In the genomic region with DNA sequence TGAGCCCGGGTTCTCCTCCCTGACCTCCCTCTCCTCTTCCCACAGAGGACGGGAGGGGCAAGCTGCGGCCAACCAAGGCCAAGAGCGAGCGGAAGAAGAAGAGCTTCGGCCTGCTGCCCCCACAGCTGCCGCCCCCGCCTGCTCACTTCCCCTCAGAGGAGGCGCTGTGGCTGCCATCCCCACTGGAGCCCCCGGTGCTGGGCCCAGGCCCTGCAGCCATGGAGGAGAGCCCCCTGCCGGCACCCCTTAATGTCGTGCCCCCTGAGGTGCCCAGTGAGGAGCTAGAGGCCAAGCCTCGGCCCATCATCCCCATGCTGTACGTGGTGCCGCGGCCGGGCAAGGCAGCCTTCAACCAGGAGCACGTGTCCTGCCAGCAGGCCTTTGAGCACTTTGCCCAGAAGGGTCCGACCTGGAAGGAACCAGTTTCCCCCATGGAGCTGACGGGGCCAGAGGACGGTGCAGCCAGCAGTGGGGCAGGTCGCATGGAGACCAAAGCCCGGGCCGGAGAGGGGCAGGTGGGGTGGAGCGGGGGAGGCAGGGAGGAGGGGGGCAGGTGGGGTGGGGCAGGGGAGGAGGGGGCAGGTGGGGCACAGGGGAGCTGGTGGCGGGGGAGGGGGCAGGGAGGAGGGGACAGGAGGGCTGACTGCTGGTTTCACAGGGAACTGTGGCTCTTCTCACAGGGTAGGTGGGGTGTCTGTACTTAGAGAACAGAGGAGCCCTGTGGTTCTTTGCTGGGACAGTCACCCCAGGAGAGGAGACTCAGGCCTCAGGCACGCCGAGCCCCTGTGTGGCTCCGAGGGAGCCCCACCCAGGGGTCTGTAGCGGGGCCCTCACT, we compare ENCODE assay signal across 10 cellular contexts.
DNase-seq lines count a peak whose midpoint lies in the region; ATAC-seq and TF ChIP-seq lines count a peak whose summit lies in the region.
"Had no signal": no experiment of that assay in that cellular context is flagged by ENCODE, and none has a peak within 500 bp of the region (broad histone marks: within the 10 kb centered on the region; RNA-seq: fewer than 3 reads in every experiment).

No MANE protein-coding gene starts in this region.

- intact Hi-C loops in CD14-positive monocyte (cut with micrococcal nuclease) = no loop called here

- TF ChIP-seq CTCF in glutamatergic neuron (IDR thresholded peaks at IDR 0.05; ENCODE audit: partially characterized antibody, unreplicated experiment) = no peak
- no peak for TF ChIP-seq CTCF in endothelial cell (IDR thresholded peaks at IDR 0.05; ENCODE audit: unreplicated experiment)
- TF ChIP-seq CTCF in CD14-positive monocyte (IDR thresholded peaks at IDR 0.05) = no peak

- H3K27me3 ChIP-seq in HUES48 (ENCODE audit: control insufficient read depth, insufficient read depth, low read length) = no peaks in the 10 kb centered on the region

- H3K27ac Mint-ChIP-seq in glutamatergic neuron (ENCODE audit: unreplicated experiment) (peak overlapping the region; percentile 81), endothelial cell (ENCODE audit: unreplicated experiment) (no peak overlapping the region), CD14-positive monocyte (peak overlapping the region in 2 of 7 donors; percentile 18 to 74)

- H3K4me1 Mint-ChIP-seq in glutamatergic neuron (ENCODE audit: low read depth, unreplicated experiment) (peaks cover 16% of the 10 kb centered on the region), endothelial cell (ENCODE audit: unreplicated experiment) (no peaks in the 10 kb centered on the region), CD14-positive monocyte (peaks cover 15% of the 10 kb centered on the region)

- DNase-seq in GM03348 (ENCODE audit: low spot score) (peak; percentile 31), glutamatergic neuron (peak; percentile 57), endothelial cell (ENCODE audit: low spot score) (no peak), CD14-positive monocyte (ENCODE audit: low spot score) (no peak), AML-193 (lab: John Stamatoyannopoulos, UW) (no peak), NCI-H2227 (lab: John Stamatoyannopoulos, UW; ENCODE audit: unreplicated experiment) (no peak)

- no peak overlapping the region for H3K9ac ChIP-seq in HUES48 (ENCODE audit: low read depth, low read length)

- peak overlapping the region; percentile 81 for H3K27ac ChIP-seq in HUES48 (ENCODE audit: low read depth, low read length)

- no peaks in the 10 kb centered on the region for H3K9me3 ChIP-seq in HUES48 (ENCODE audit: control insufficient read depth, insufficient read depth, low read length)
- H3K9me3 ChIP-seq: HAP-1 had no signal

- H3K4me1 ChIP-seq in HUES48 (ENCODE audit: control insufficient read depth, insufficient read depth, low read length) = peaks cover 38% of the 10 kb centered on the region
- H3K4me1 ChIP-seq: HAP-1 had no signal

- H3K9me3 Mint-ChIP-seq in glutamatergic neuron (ENCODE audit: unreplicated experiment) = peaks cover 15% of the 10 kb centered on the region
- H3K9me3 Mint-ChIP-seq in endothelial cell (ENCODE audit: unreplicated experiment) = no peaks in the 10 kb centered on the region
- peaks cover 0 to 3% (median 0%) of the 10 kb centered on the region in 7 donors for H3K9me3 Mint-ChIP-seq in CD14-positive monocyte

- H3K4me3 Mint-ChIP-seq in glutamatergic neuron (ENCODE audit: unreplicated experiment) (no peak overlapping the region), endothelial cell (ENCODE audit: unreplicated experiment) (no peak overlapping the region), CD14-positive monocyte (peak overlapping the region in 1 of 2 donors; percentile 27)

- H3K36me3 Mint-ChIP-seq in glutamatergic neuron (ENCODE audit: unreplicated experiment) (no peaks in the 10 kb centered on the region), endothelial cell (ENCODE audit: low read depth, unreplicated experiment) (peaks cover 7% of the 10 kb centered on the region), CD14-positive monocyte (peaks cover 52 to 61% of the 10 kb centered on the region in 2 donors)

- peaks cover 19% of the 10 kb centered on the region for H3K36me3 ChIP-seq in HUES48 (ENCODE audit: control insufficient read depth, insufficient read depth, low read length)

- ATAC-seq in GM19463 (IDR thresholded peaks at IDR 0.05; ENCODE audit: unreplicated experiment) = peak; percentile 57

- no peak overlapping the region for H3K4me3 ChIP-seq in HUES48 (ENCODE audit: low read depth, low read length)
- H3K4me3 ChIP-seq: HAP-1, lung had no signal

- peaks cover 12% of the 10 kb centered on the region for H3K27me3 Mint-ChIP-seq in glutamatergic neuron (ENCODE audit: unreplicated experiment)
- peaks cover 9% of the 10 kb centered on the region for H3K27me3 Mint-ChIP-seq in endothelial cell (ENCODE audit: unreplicated experiment)
- H3K27me3 Mint-ChIP-seq in CD14-positive monocyte (ENCODE audit: low read depth in 3 of 3) = peaks cover 4 to 39% (median 16%) of the 10 kb centered on the region in 3 donors

Comparison
In these comparisons a context has a peak if more than half of its experiments do, and no peak if none do; other contexts are left out.
1. DNase-seq: peak in GM03348 (single experiment) and glutamatergic neuron (single experiment); none in endothelial cell (single experiment), CD14-positive monocyte (single experiment), AML-193 (0 of 2) and NCI-H2227 (single experiment).